17 cellular contexts compared by ENCODE assay signal in the genomic region with DNA sequence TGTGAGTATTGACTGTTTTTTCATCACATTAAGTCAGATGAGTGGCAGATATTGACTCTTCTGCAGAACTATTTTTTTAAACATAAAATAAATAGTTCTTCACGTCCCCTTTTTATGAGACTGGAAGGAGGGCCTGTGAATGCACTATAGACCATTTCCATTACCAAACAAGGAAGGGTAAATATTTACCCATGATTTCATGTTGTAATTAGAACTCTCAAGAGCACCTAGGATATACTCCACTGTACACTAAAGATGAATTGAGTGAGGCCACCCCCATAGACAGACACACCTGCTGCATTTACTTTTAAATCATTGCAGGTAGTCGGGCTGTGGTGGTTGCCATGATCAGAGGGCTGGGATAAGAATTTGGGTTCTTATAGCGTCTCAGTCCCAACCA. TPM values are rescaled to one million over a fixed set of nuclear protein-coding genes. Genes with fewer than 3 reads are reported as not detected.
DNase-seq lines count a peak whose midpoint lies in the region; ATAC-seq and TF ChIP-seq lines count a peak whose summit lies in the region.
"Had no signal": no experiment of that assay in that cellular context is flagged by ENCODE, and none has a peak within 500 bp of the region (broad histone marks: within the 10 kb centered on the region; RNA-seq: fewer than 3 reads in every experiment).

No MANE protein-coding gene starts in this region.

- peak overlapping the region; percentile 9 for H4K5ac ChIP-seq in IMR-90 (ENCODE audit: low read depth, low read length)

- peaks cover 0 to 3% of the 10 kb centered on the region in 2 experiments; a peak in 1 of 4 replicates for H3K79me1 ChIP-seq in IMR-90 (ENCODE audit: low read depth in 1 of 2, low read length in 2 of 2)

- H2BK15ac ChIP-seq in IMR-90 (ENCODE audit: low read depth, low read length), result no peak overlapping the region

- POLR2A ChIA-PET in IMR-90 (lab: Charles Lee; ENCODE audit: unreplicated experiment), result no interaction called here

- peak overlapping the region; percentile 37 for H2BK5ac ChIP-seq in IMR-90 (ENCODE audit: low read depth, low read length, poor library complexity, severe bottlenecking)

- H3K14ac ChIP-seq in IMR-90 (replicated peaks; ENCODE audit: low read depth, low read length), result no peak overlapping the region

- H3K27ac ChIP-seq in IMR-90 (ENCODE audit: insufficient read depth, low read length), result peak overlapping the region; percentile 67; the same call in 1 of the 2 replicates
- H3K27ac ChIP-seq: adrenal gland, pancreas, right lobe of liver, thoracic aorta had no signal

- H2AFZ ChIP-seq in IMR-90 (replicated peaks; ENCODE audit: low read length, poor library complexity), result no peak overlapping the region

- in situ Hi-C loops in IMR-90 (cut with MboI; ENCODE audit: low sequenced_read_pairs), result loop anchor here (10.0 kb wide), 1 partner anchor 275 kb away; no protein-coding TSS in a partner anchor

- no peak overlapping the region; the same call in 1 of the 2 replicates for H4K91ac ChIP-seq in IMR-90 (ENCODE audit: insufficient read depth, low read depth, low read length)

- ATAC-seq in IMR-90 (ENCODE audit: low read depth) (no peak), HG03139 (IDR thresholded peaks at IDR 0.05; ENCODE audit: unreplicated experiment) (no peak)
- ATAC-seq: stimulated activated effector memory CD8-positive, alpha-beta T cell treated with anti-CD3 and anti-CD28 coated beads, Interleukin-12 subunit alpha, Interleukin-12 subunit beta, amount 100 ng/mL, for 72 hours had no signal

- H3K27me3 ChIP-seq in IMR-90 (ENCODE audit: control insufficient read depth, insufficient read depth, low read length) (no peaks in the 10 kb centered on the region), skeletal muscle satellite cell (ENCODE audit: control insufficient read depth, insufficient read depth, low read length) (no peaks in the 10 kb centered on the region)
- H3K27me3 ChIP-seq: adrenal gland, pancreas, right lobe of liver had no signal

- H2BK20ac ChIP-seq in IMR-90 (ENCODE audit: low read depth, low read length), result peak overlapping the region; percentile 23; the same call in 1 of the 2 replicates

- H3K4ac ChIP-seq in IMR-90 (ENCODE audit: low read depth, low read length), result peak overlapping the region; percentile 39

- H3K9me1 ChIP-seq in IMR-90 (ENCODE audit: insufficient read depth, low read length), result peaks cover 7% of the 10 kb centered on the region; the same call in 1 of the 2 replicates

- CTCF ChIA-PET in IMR-90 (lab: Yijun Ruan, JAX), result interaction anchor here (0.7 kb wide), 1 partner anchor 1973 kb away, joined by 3 read pairs; no protein-coding TSS in a partner anchor

- TF ChIP-seq POLR2A in IMR-90 (IDR thresholded peaks at IDR 0.05; ENCODE audit: low read depth, low read length), result no peak

- WGBS in IMR-90 (ENCODE audit: extremely low coverage in 2 of 2, insufficient read length in 1 of 2), 2 experiments, result 100% methylated on average over 1 of the region's 3 CpGs; no CpG with 5 or more reads in 1 of the 2 experiments

- H2AK5ac ChIP-seq in IMR-90 (ENCODE audit: low read depth, low read length), result no peak overlapping the region

- H4K8ac ChIP-seq in IMR-90 (ENCODE audit: low read depth in 2 of 2, low read length in 2 of 2), result no peak overlapping the region

- H3K4me2 ChIP-seq in IMR-90 (ENCODE audit: low read depth, low read length) (peak overlapping the region; percentile 1; the same call in 1 of the 2 replicates), skeletal muscle satellite cell (ENCODE audit: low read length) (no peak overlapping the region)

- TF ChIP-seq CTCF in IMR-90 (conservative IDR thresholded peaks at IDR 0.05; ENCODE audit: low read depth, low read length), result no peak

- H4K20me1 ChIP-seq in IMR-90 (ENCODE audit: insufficient read depth, low read length), result no peaks in the 10 kb centered on the region

- no peak for TF ChIP-seq RAD21 in IMR-90 (IDR thresholded peaks at IDR 0.05; ENCODE audit: low read length)

- intact Hi-C loops in IMR-90 (cut with micrococcal nuclease), result no loop called here

- peak overlapping the region; percentile 33; the same call in 1 of the 2 replicates for H3K18ac ChIP-seq in IMR-90 (ENCODE audit: low read depth, low read length)

- peak overlapping the region; percentile 36 for H2BK120ac ChIP-seq in IMR-90 (ENCODE audit: low read depth, low read length)

- H3K4me1 ChIP-seq in IMR-90 (ENCODE audit: control insufficient read depth, insufficient read depth, low read length) (peaks cover 12% of the 10 kb centered on the region), skeletal muscle satellite cell (ENCODE audit: control insufficient read depth, insufficient read depth, low read length) (peaks cover 16% of the 10 kb centered on the region)
- H3K4me1 ChIP-seq: adrenal gland, Caco-2, right lobe of liver had no signal

- H3K56ac ChIP-seq in IMR-90 (ENCODE audit: extremely low read depth, insufficient read depth, low read length), result no peak overlapping the region

- H3K23ac ChIP-seq in IMR-90 (ENCODE audit: low read depth, low read length), result no peak overlapping the region

- H3K9ac ChIP-seq in IMR-90 (ENCODE audit: low read depth, low read length), result no peak overlapping the region
- peak overlapping the region; percentile 12 for H3K9ac ChIP-seq in skeletal muscle satellite cell (ENCODE audit: low read depth, low read length)

- BruUV-seq in IMR-90 (replicated peaks; lab: Mats Ljungman, UMichigan), result no TSS peak

- H3K36me3 ChIP-seq in IMR-90 (ENCODE audit: control insufficient read depth, insufficient read depth, low read length) (peaks cover 18% of the 10 kb centered on the region), skeletal muscle satellite cell (ENCODE audit: insufficient read depth, low read length) (peaks cover 27% of the 10 kb centered on the region)
- H3K36me3 ChIP-seq: pancreas had no signal

- DNase-seq in IMR-90, result no peak
- peak; percentile 43 to 56 for DNase-seq in NCI-H1930 (lab: John Stamatoyannopoulos, UW)
- peak; percentile 96 for DNase-seq in NCI-H69 (lab: John Stamatoyannopoulos, UW)
- DNase-seq in SKM-1 (lab: John Stamatoyannopoulos, UW; ENCODE audit: unreplicated experiment), result no peak
- DNase-seq in NCI-H524 treated with DMSO at 0.1 percent for 48 hours (lab: John Stamatoyannopoulos, UW), result no peak
- DNase-seq: activated CD4-positive, alpha-beta T cell treated with anti-CD3 and anti-CD28 coated beads for 48 hours; GOT3; naive B cell; NCI-H2171 treated with DMSO at 0.1 percent for 48 hours; pancreas; right lobe of liver had no signal

- no peaks in the 10 kb centered on the region for H3K9me3 ChIP-seq in IMR-90 (ENCODE audit: control insufficient read depth, insufficient read depth, low read length)
- no peaks in the 10 kb centered on the region for H3K9me3 ChIP-seq in skeletal muscle satellite cell (replicated peaks; ENCODE audit: low read length)
- H3K9me3 ChIP-seq: adrenal gland, Caco-2, pancreas, right lobe of liver, thoracic aorta had no signal

- dilution Hi-C loops in IMR-90 (cut with HindIII; ENCODE audit: low sequenced_read_pairs, unreplicated experiment), result no loop called here

- H3K4me3 ChIP-seq in IMR-90 (ENCODE audit: insufficient read depth, low read depth, low read length) (no peak overlapping the region), skeletal muscle satellite cell (ENCODE audit: low read length) (no peak overlapping the region)
- H3K4me3 ChIP-seq: adrenal gland, pancreas, right lobe of liver, thoracic aorta had no signal

- no peak overlapping the region for H2AK9ac ChIP-seq in IMR-90 (replicated peaks; ENCODE audit: low read depth, low read length, poor library complexity)

TF ChIP-seq in IMR-90, 13 proteins besides CTCF, POLR2A, EP300 and RAD21:
- TF ChIP-seq BHLHE40 (IDR thresholded peaks at IDR 0.05; ENCODE audit: low read depth, low read length) (no peak), SMC3 (IDR thresholded peaks at IDR 0.05; ENCODE audit: low read depth, low read length) (no peak), FOS (IDR thresholded peaks at IDR 0.05; ENCODE audit: low read depth, low read length) (no peak), MAFK (IDR thresholded peaks at IDR 0.05; ENCODE audit: low read depth, low read length) (no peak), CEBPB (IDR thresholded peaks at IDR 0.05; ENCODE audit: low read depth, low read length) (no peak), MAZ (IDR thresholded peaks at IDR 0.05; ENCODE audit: borderline replicate concordance, low read depth, low read length) (no peak), RFX5 (IDR thresholded peaks at IDR 0.05; ENCODE audit: low read depth, low read length) (no peak), NFE2L2 (IDR thresholded peaks at IDR 0.05; ENCODE audit: low read depth, low read length) (no peak), MXI1 (IDR thresholded peaks at IDR 0.05; ENCODE audit: borderline replicate concordance, low read depth, low read length) (no peak), CHD1 (IDR thresholded peaks at IDR 0.05; ENCODE audit: low read depth, low read length) (no peak)
- TF ChIP-seq, protein P1, sequence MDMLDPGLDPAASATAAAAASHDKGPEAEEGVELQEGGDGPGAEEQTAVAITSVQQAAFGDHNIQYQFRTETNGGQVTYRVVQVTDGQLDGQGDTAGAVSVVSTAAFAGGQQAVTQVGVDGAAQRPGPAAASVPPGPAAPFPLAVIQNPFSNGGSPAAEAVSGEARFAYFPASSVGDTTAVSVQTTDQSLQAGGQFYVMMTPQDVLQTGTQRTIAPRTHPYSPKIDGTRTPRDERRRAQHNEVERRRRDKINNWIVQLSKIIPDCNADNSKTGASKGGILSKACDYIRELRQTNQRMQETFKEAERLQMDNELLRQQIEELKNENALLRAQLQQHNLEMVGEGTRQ (IDR thresholded peaks at IDR 0.05; ENCODE audit: low read depth, low read length), result no peak
- TF ChIP-seq, protein P2, sequence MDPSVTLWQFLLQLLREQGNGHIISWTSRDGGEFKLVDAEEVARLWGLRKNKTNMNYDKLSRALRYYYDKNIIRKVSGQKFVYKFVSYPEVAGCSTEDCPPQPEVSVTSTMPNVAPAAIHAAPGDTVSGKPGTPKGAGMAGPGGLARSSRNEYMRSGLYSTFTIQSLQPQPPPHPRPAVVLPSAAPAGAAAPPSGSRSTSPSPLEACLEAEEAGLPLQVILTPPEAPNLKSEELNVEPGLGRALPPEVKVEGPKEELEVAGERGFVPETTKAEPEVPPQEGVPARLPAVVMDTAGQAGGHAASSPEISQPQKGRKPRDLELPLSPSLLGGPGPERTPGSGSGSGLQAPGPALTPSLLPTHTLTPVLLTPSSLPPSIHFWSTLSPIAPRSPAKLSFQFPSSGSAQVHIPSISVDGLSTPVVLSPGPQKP (IDR thresholded peaks at IDR 0.05; ENCODE audit: borderline replicate concordance, low read depth, low read length), result no peak

RNA-seq across cellular contexts. Expression of gene SLC36A1, which starts 22.6 kb away (rescaled TPM):
- 5.3 and 5.7 TPM in 2 replicates for total RNA-seq in IMR-90 (2012; rRNA removed)
- 8.7 and 9.4 TPM in 2 replicates for polyA plus RNA-seq in IMR-90 (2012; rRNA removed)
- 5.4 and 5.6 TPM in 2 replicates for polyA plus RNA-seq in IMR-90 (2012; cell fraction: cytosol; rRNA removed)
- polyA plus RNA-seq in IMR-90 (2012; cell fraction: nucleus; rRNA removed; ENCODE audit: low replicate concordance), result 27.2 and 30.1 TPM in 2 replicates
- total RNA-seq in skeletal muscle satellite cell (2012; rRNA removed), result 8.1 and 10.0 TPM in 2 replicates

Comparison
In these comparisons a context has a peak if more than half of its experiments do, and no peak if none do; other contexts are left out.
1. DNase-seq: peak in NCI-H1930 (2 of 2) and NCI-H69 (single experiment); none in IMR-90 (single experiment), SKM-1 (single experiment) and NCI-H524 treated with DMSO at 0.1 percent for 48 hours (single experiment).